8 cellular contexts compared by ENCODE assay signal in genomic region chr4:156475322-156475721, GRCh38.
DNase-seq lines count a peak whose midpoint lies in the region; ATAC-seq and TF ChIP-seq lines count a peak whose summit lies in the region.

No MANE protein-coding gene starts in this region.

- TF ChIP-seq CTCF in foreskin fibroblast (IDR thresholded peaks at IDR 0.05; ENCODE audit: low read depth, low read length), result peak; percentile 53

- no peak overlapping the region for H3K4me3 ChIP-seq in foreskin fibroblast (ENCODE audit: low read depth in 1 of 2, low read length in 2 of 2)

- DNase-seq in AG08396 (ENCODE audit: low spot score) (peak; percentile 34), HT-29 (ENCODE audit: low spot score) (peak; percentile 64), RKO (ENCODE audit: low spot score) (peak; percentile 65), foreskin fibroblast (peak; percentile 56 to 81), sciatic nerve (ENCODE audit: low spot score) (no peak)
- DNase-seq in NK-92 treated with Interleukin-12 subunit alpha and Interleukin-12 subunit beta, amount 100 ng/mL, for 24 hours (lab: John Stamatoyannopoulos, UW), result no peak
- no peak for DNase-seq in stimulated activated CD4-positive, alpha-beta T cell treated with anti-CD3 and anti-CD28 coated beads, Interleukin-2, amount 100 ng/mL, for 24 hours

- ATAC-seq in sciatic nerve (peak; percentile 81), GM18511 (IDR thresholded peaks at IDR 0.05; ENCODE audit: unreplicated experiment) (no peak)

- intact Hi-C loops in sciatic nerve (cut with DNase I), result loop anchor here (5.0 kb wide), 1 partner anchor 562 kb away; no protein-coding TSS in a partner anchor

Comparison
In these comparisons a context has a peak if more than half of its experiments do, and no peak if none do; other contexts are left out.
1. DNase-seq: peak in AG08396 (single experiment), HT-29 (single experiment), RKO (single experiment) and foreskin fibroblast (2 of 2); none in sciatic nerve (single experiment), NK-92 treated with Interleukin-12 subunit alpha and Interleukin-12 subunit beta, amount 100 ng/mL, for 24 hours (single experiment) and stimulated activated CD4-positive, alpha-beta T cell treated with anti-CD3 and anti-CD28 coated beads, Interleukin-2, amount 100 ng/mL, for 24 hours (0 of 2).